Comparison of ENCODE assay signal across 22 cellular contexts in genomic region chr6:154092336-154092962, GRCh38. TPM values are rescaled to one million over a fixed set of nuclear protein-coding genes. Genes with fewer than 3 reads are reported as not detected.
DNase-seq lines count a peak whose midpoint lies in the region; ATAC-seq and TF ChIP-seq lines count a peak whose summit lies in the region.
"Had no signal": no experiment of that assay in that cellular context is flagged by ENCODE, and none has a peak within 500 bp of the region (broad histone marks: within the 10 kb centered on the region; RNA-seq: fewer than 3 reads in every experiment).

No MANE protein-coding gene starts in this region.

- no peaks in the 10 kb centered on the region for H3K79me2 ChIP-seq in SK-N-SH (ENCODE audit: insufficient read depth)

- no peak overlapping the region for H3K9ac ChIP-seq in SK-N-SH
- H3K9ac ChIP-seq: BLaER1 had no signal

- 19% methylated on average over 5 of the region's 5 CpGs for WGBS in SK-N-SH (ENCODE audit: low lambda C conversion rate)

- peak overlapping the region; percentile 25 for H3K4me3 ChIP-seq in BE2C (ENCODE audit: low read depth, low read length)
- no peak overlapping the region for H3K4me3 ChIP-seq in SK-N-SH (ENCODE audit: low read depth in 2 of 2, low read length in 1 of 2)
- H3K4me3 ChIP-seq: BLaER1, GM23338 had no signal

- H3K9me3 ChIP-seq in BE2C (no peaks in the 10 kb centered on the region), SK-N-SH (no peaks in the 10 kb centered on the region)
- H3K9me3 ChIP-seq: BLaER1 had no signal

- H3K27ac ChIP-seq in SK-N-SH (ENCODE audit: low read depth in 2 of 2, low read length in 1 of 2) = peak overlapping the region; percentile 22 to 100; a peak in 3 of 4 replicates
- H3K27ac ChIP-seq: BLaER1, C4-2B had no signal

- peaks cover 25% of the 10 kb centered on the region for H3K4me1 ChIP-seq in BE2C
- peaks cover 0 to 29% of the 10 kb centered on the region in 2 experiments; a peak in 2 of 4 replicates for H3K4me1 ChIP-seq in SK-N-SH (ENCODE audit: control insufficient read depth in 1 of 2, insufficient read depth in 2 of 2, low read depth in 1 of 2, low read length in 1 of 2)
- H3K4me1 ChIP-seq: BLaER1 had no signal

- DNase-seq in BE2C (peak; percentile 75), G401 (ENCODE audit: low spot score) (peak; percentile 71), SK-N-SH (peak; percentile 71), cerebellar cortex (ENCODE audit: low spot score) (peak; percentile 61), posterior cingulate gyrus (no peak), NCI-H1694 treated with DMSO at 0.1 percent for 48 hours (lab: John Stamatoyannopoulos, UW) (no peak)
- DNase-seq: CD4-positive, alpha-beta T cell; CD8-positive, alpha-beta memory T cell; DMS 273 treated with DMSO at 0.1 percent for 48 hours; DMS79; EL; GF-D8; H9; HFFc6 had no signal

- POLR2A ChIA-PET in SK-N-SH (lab: Yijun Ruan, JAX) = no interaction called here

- TF ChIP-seq RAD21 in SK-N-SH (IDR thresholded peaks at IDR 0.05; ENCODE audit: low read length) = no peak; the same call in 1 of the 2 replicates

- CTCF ChIA-PET in SK-N-SH (lab: Yijun Ruan, JAX) = interaction anchor here (0.8 to 1.9 kb wide), 3 partner anchors 10 to 862 kb away, joined by 3 to 4 read pairs (median 3); no protein-coding TSS in a partner anchor

- H3K36me3 ChIP-seq in BE2C (peaks cover 20% of the 10 kb centered on the region), SK-N-SH (replicated peaks in 1 of 2; ENCODE audit: control insufficient read depth in 1 of 2, insufficient read depth in 2 of 2, low read length in 1 of 2) (peaks cover 0 to 5% of the 10 kb centered on the region in 2 experiments)
- H3K36me3 ChIP-seq: BLaER1 had no signal

- no peak overlapping the region for H2AFZ ChIP-seq in SK-N-SH (ENCODE audit: low read depth)
- H2AFZ ChIP-seq: GM23338 had no signal

- no peak for TF ChIP-seq CTCF in BE2C (IDR thresholded peaks at IDR 0.05; ENCODE audit: low read depth, low read length)
- TF ChIP-seq CTCF in SK-N-SH (IDR thresholded peaks at IDR 0.05) = no peak

- H3K27me3 ChIP-seq in BE2C (no peaks in the 10 kb centered on the region), SK-N-SH (ENCODE audit: insufficient read depth) (no peaks in the 10 kb centered on the region)
- H3K27me3 ChIP-seq: BLaER1 had no signal

- in situ Hi-C loops in G401 (cut with HindIII; ENCODE audit: low sequenced_read_pairs) = no loop called here

- no peak overlapping the region for H3K4me2 ChIP-seq in SK-N-SH
- H3K4me2 ChIP-seq: BLaER1, GM23338 had no signal

- no peak for ATAC-seq in HG03108 (IDR thresholded peaks at IDR 0.05; ENCODE audit: unreplicated experiment)
- ATAC-seq: GM23338, HCT116 had no signal

- H4K20me1 ChIP-seq in SK-N-SH (ENCODE audit: insufficient read depth) = no peaks in the 10 kb centered on the region
- H4K20me1 ChIP-seq: BLaER1 had no signal

- intact Hi-C loops in posterior cingulate gyrus (cut with DNase I) = no loop called here

- TF ChIP-seq EP300 in SK-N-SH (IDR thresholded peaks at IDR 0.05; ENCODE audit: borderline replicate concordance in 1 of 2, low read depth in 1 of 2, low read length in 1 of 2) = peak in 1 of 2 experiments; percentile 95; a peak in 2 of 4 replicates

- no peaks in the 10 kb centered on the region for H3F3A ChIP-seq in SK-N-SH (replicated peaks; ENCODE audit: insufficient read depth)

- no peaks in the 10 kb centered on the region for H3K9me2 ChIP-seq in SK-N-SH

TF ChIP-seq in SK-N-SH, 30 proteins besides CTCF, POLR2A, EP300 and RAD21:
- TF ChIP-seq FOXM1 (IDR thresholded peaks at IDR 0.05; ENCODE audit: low read depth) = no peak
- no peak for TF ChIP-seq POLR2AphosphoS5 (IDR thresholded peaks at IDR 0.05; ENCODE audit: low read depth, low read length)
- TF ChIP-seq TCF12 (IDR thresholded peaks at IDR 0.05) = peak; percentile 43; the same call in 1 of the 2 replicates
- TF ChIP-seq RCOR1 (IDR thresholded peaks at IDR 0.05; ENCODE audit: low read length) = peak; percentile 85
- peak; percentile 61 for TF ChIP-seq CHD2 (IDR thresholded peaks at IDR 0.05; ENCODE audit: low read length, partially characterized antibody)
- peak; percentile 43 for TF ChIP-seq GATA2 (CRISPR knock-in tag; IDR thresholded peaks at IDR 0.05)

RNA-seq across cellular contexts. Expression of gene OPRM1, which starts 53.4 kb away (rescaled TPM):
- 12.8 TPM for polyA plus RNA-seq in BE2C (2012; ENCODE audit: insufficient read depth, insufficient read length, low read depth)
- total RNA-seq in G401 (2014; rRNA removed; shearing (Covaris generic)) = not detected in 2 replicates
- polyA plus RNA-seq in SK-N-SH (2012; rRNA removed) = 0.15 and 1.0 TPM in 2 replicates
- 0.48 and 1.2 TPM in 2 replicates for polyA plus RNA-seq in SK-N-SH (2012; cell fraction: cytosol; rRNA removed)
- 0.97 and 1.2 TPM in 2 replicates for polyA plus RNA-seq in SK-N-SH (2012; cell fraction: nucleus; rRNA removed)
- total RNA-seq: A172; A673; CD4-positive, alpha-beta T cell; CD8-positive, alpha-beta memory T cell; H4; H9; HFFc6 had no signal
- polyA plus RNA-seq: CD8-positive, alpha-beta memory T cell; GM23338 had no signal

Comparison
In these comparisons a context has a peak if more than half of its experiments do, and no peak if none do; other contexts are left out.
1. DNase-seq: peak in BE2C (single experiment), G401 (single experiment), SK-N-SH (single experiment) and cerebellar cortex (single experiment); none in posterior cingulate gyrus (0 of 10) and NCI-H1694 treated with DMSO at 0.1 percent for 48 hours (single experiment).